In genomic region chr5:139651863-139652787, GRCh38 we compare ENCODE assay signal across 8 cellular contexts. TPM values are rescaled to one million over a fixed set of nuclear protein-coding genes. Genes with fewer than 3 reads are reported as not detected.
DNase-seq lines count a peak whose midpoint lies in the region; ATAC-seq, FAIRE-seq and TF ChIP-seq lines count a peak whose summit lies in the region.

No MANE protein-coding gene starts in this region.

- in situ Hi-C loops in GM12878 (cut with MboI), result no loop called here

- BruUV-seq in GM12878 (replicated peaks; lab: Mats Ljungman, UMichigan), result TSS peak; percentile 86

- peak overlapping the region; percentile 13 for H3K9ac ChIP-seq in SK-N-MC (ENCODE audit: insufficient read length)
- H3K9ac ChIP-seq in GM12878 (ENCODE audit: control insufficient read depth, insufficient read depth, low read length), result peak overlapping the region; percentile 72

- peak; percentile 55 to 62; a peak in 2 of 4 replicates for TF ChIP-seq EP300 in GM12878 (IDR thresholded peaks at IDR 0.05; ENCODE audit: borderline replicate concordance in 1 of 2, control insufficient read depth in 1 of 2, low read depth in 2 of 2, low read length in 2 of 2)

- no peaks in the 10 kb centered on the region for H3K9me3 ChIP-seq in SK-N-MC (ENCODE audit: low read depth, low read length)
- no peaks in the 10 kb centered on the region for H3K9me3 ChIP-seq in GM12878 (replicated peaks; ENCODE audit: control insufficient read depth, insufficient read depth, low read length)
- no peaks in the 10 kb centered on the region for H3K9me3 ChIP-seq in hepatocyte (ENCODE audit: low read depth)

- DNase-seq in CD1c-positive myeloid dendritic cell (ENCODE audit: extremely low spot score) (peak; percentile 75), SK-N-MC (ENCODE audit: low read depth, low spot score) (no peak), GM12878 (ENCODE audit: low read depth, low spot score) (peak; percentile 85), hepatocyte (ENCODE audit: low spot score) (peak; percentile 88), putamen (ENCODE audit: low spot score) (peak; percentile 91), NCI-H128 (lab: John Stamatoyannopoulos, UW; ENCODE audit: unreplicated experiment) (no peak)

- CTCF ChIA-PET in GM12878 (lab: Yijun Ruan, JAX), result interaction anchor here (0.6 to 9.3 kb wide), 15 partner anchors 12 to 249 kb away, joined by 3 to 201 read pairs (median 4); no protein-coding TSS in a partner anchor

- H3K36me3 ChIP-seq in SK-N-MC (ENCODE audit: insufficient read depth, low read length), result no peaks in the 10 kb centered on the region
- H3K36me3 ChIP-seq in GM12878 (ENCODE audit: control insufficient read depth in 2 of 2, insufficient read depth in 2 of 2, low read length in 1 of 2), result no peaks in the 10 kb centered on the region; a peak in 2 of 4 replicates
- H3K36me3 ChIP-seq in hepatocyte (replicated peaks; ENCODE audit: insufficient read depth, low read depth), result no peaks in the 10 kb centered on the region

- H3K79me2 ChIP-seq in GM12878 (ENCODE audit: control insufficient read depth, insufficient read depth, low read length) (peaks cover 92% of the 10 kb centered on the region), hepatocyte (peaks cover 80% of the 10 kb centered on the region)

- no peak for TF ChIP-seq RAD21 in GM12878 (IDR thresholded peaks at IDR 0.05; ENCODE audit: insufficient read depth, low read depth, low read length)

- SMC1A ChIA-PET in GM12878 (lab: Charles Lee; ENCODE audit: uncharacterized antibody, unreplicated experiment), result interaction anchor here (0.6 to 9.6 kb wide), 11 partner anchors 10 to 118 kb away, joined by 3 to 175 read pairs (median 5); no protein-coding TSS in a partner anchor

- H3K4me2 ChIP-seq in GM12878 (ENCODE audit: control insufficient read depth, insufficient read depth), result peak overlapping the region; percentile 98
- H3K4me2 ChIP-seq in hepatocyte, result peak overlapping the region; percentile 94

- no peak overlapping the region for H2AFZ ChIP-seq in GM12878 (ENCODE audit: control insufficient read depth, low read depth, low read length)
- no peak overlapping the region for H2AFZ ChIP-seq in hepatocyte

- FAIRE-seq in GM12878 (lab: Jason Lieb, UNC), result no peak

- POLR2A ChIA-PET in GM12878 (lab: Charles Lee), result interaction anchor here (0.6 to 6.8 kb wide), 17 partner anchors 8 to 487 kb away, joined by 3 to 127 read pairs (median 5); no protein-coding TSS in a partner anchor

- RAD21 ChIA-PET in GM12878 (lab: Charles Lee; ENCODE audit: unreplicated experiment), result interaction anchor here (0.7 to 10.9 kb wide), 13 partner anchors 15 to 384 kb away, joined by 3 to 265 read pairs (median 3); no protein-coding TSS in a partner anchor

- H3K9me2 ChIP-seq in hepatocyte (replicated peaks; ENCODE audit: insufficient read depth), result no peaks in the 10 kb centered on the region

- ATAC-seq in GM19395 (IDR thresholded peaks at IDR 0.05; ENCODE audit: unreplicated experiment) (peak; percentile 41), HG03442 (IDR thresholded peaks at IDR 0.05; ENCODE audit: unreplicated experiment) (peak; percentile 30), GM12878 (peak; percentile 51)

- intact Hi-C loops in GM12878 (cut with micrococcal nuclease; ENCODE audit: unreplicated experiment), result loop anchor here (1.0 to 5.0 kb wide), 4 partner anchors 16 to 95 kb away; no protein-coding TSS in a partner anchor

- TF ChIP-seq CTCF in GM12878 (IDR thresholded peaks at IDR 0.05 in 2 of 3, conservative IDR thresholded peaks at IDR 0.05 in 1 of 3; ENCODE audit: control insufficient read depth in 2 of 3, extremely low read depth in 1 of 3, insufficient read depth in 1 of 3, low read depth in 3 of 3, low read length in 3 of 3) (no peak), hepatocyte (IDR thresholded peaks at IDR 0.05; ENCODE audit: poor library complexity) (no peak)

- H3K27me3 ChIP-seq in GM12878 (replicated peaks in 1 of 2; ENCODE audit: control insufficient read depth in 2 of 2, insufficient read depth in 2 of 2, low read length in 1 of 2) (no peaks in the 10 kb centered on the region), hepatocyte (no peaks in the 10 kb centered on the region)

- H4K20me1 ChIP-seq in GM12878 (ENCODE audit: control insufficient read depth, insufficient read depth) (0 out of 2 replicates have a peak, but pooled peaks cover 4% of the 10 kb centered on the region), hepatocyte (ENCODE audit: insufficient read depth, poor library complexity, severe bottlenecking) (peaks cover 41% of the 10 kb centered on the region)

- TF ChIP-seq POLR2A in GM12878 (IDR thresholded peaks at IDR 0.05; ENCODE audit: low read depth, low read length), result no peak

- WGBS in GM12878 (ENCODE audit: insufficient coverage, insufficient replicate concordance, low lambda C conversion rate, missing lambda C conversion rate), result under 1% methylated on average over 22 of the region's 23 CpGs
- WGBS in hepatocyte (ENCODE audit: low lambda C conversion rate, missing lambda C conversion rate), result 22% methylated on average over 23 of the region's 23 CpGs

- H3K4me1 ChIP-seq in GM12878 (ENCODE audit: control insufficient read depth, insufficient read depth, low read length) (peaks cover 59% of the 10 kb centered on the region), hepatocyte (ENCODE audit: insufficient read depth) (peaks cover 66% of the 10 kb centered on the region)

- peak overlapping the region; percentile 62 for H3K4me3 ChIP-seq in SK-N-MC
- H3K4me3 ChIP-seq in GM12878, result peak overlapping the region; percentile 96
- H3K4me3 ChIP-seq in hepatocyte, result no peak overlapping the region

- peak overlapping the region; percentile 88 for H3K27ac ChIP-seq in SK-N-MC
- peak overlapping the region; percentile 91 for H3K27ac ChIP-seq in GM12878 (ENCODE audit: control insufficient read depth, insufficient read depth)
- H3K27ac ChIP-seq in hepatocyte, result peak overlapping the region; percentile 93

TF ChIP-seq in GM12878, 131 proteins besides CTCF, POLR2A, EP300 and RAD21 (continues in another document):
- TF ChIP-seq HDAC6 (IDR thresholded peaks at IDR 0.05; ENCODE audit: unreplicated experiment), result no peak
- TF ChIP-seq DPF2 (IDR thresholded peaks at IDR 0.05), result peak; percentile 86
- TF ChIP-seq GATAD2B (conservative IDR thresholded peaks at IDR 0.05; ENCODE audit: low read depth), result peak; percentile 80
- peak; percentile 4 for TF ChIP-seq USF1 (IDR thresholded peaks at IDR 0.05; ENCODE audit: borderline replicate concordance, extremely low read length, insufficient read depth, low read depth, low read length)
- no peak for TF ChIP-seq RFX5 (IDR thresholded peaks at IDR 0.05; ENCODE audit: low read depth, low read length)
- no peak for TF ChIP-seq POLR2AphosphoS5 (IDR thresholded peaks at IDR 0.05; ENCODE audit: low read length)
- peak; percentile 96 for TF ChIP-seq BCL3 (IDR thresholded peaks at IDR 0.05; ENCODE audit: borderline replicate concordance, insufficient read depth, low read depth, low read length, poor library complexity, severe bottlenecking)
- TF ChIP-seq SKIL (IDR thresholded peaks at IDR 0.05; ENCODE audit: low read depth, poor library complexity, severe bottlenecking), result peak; percentile 61

RNA-seq across cellular contexts. Expression of gene CXXC5, which starts 4.0 kb away (rescaled TPM):
- total RNA-seq in GM12878 (2013; cell fraction: nucleolus; rRNA removed), result 37.6 and 40.4 TPM in 2 replicates
- 71.4 and 90.8 TPM in 2 replicates for total RNA-seq in GM12878 (2014; rRNA removed)
- total RNA-seq in GM12878 (2014; rRNA removed; fragmentation: Illumina TruSeq; extraction: Trizol), result 24.9 and 26.8 TPM in 2 replicates
- total RNA-seq in GM12878 (2021), result 64.2 and 64.4 TPM in 2 replicates
- polyA plus RNA-seq in GM12878 (2011; ENCODE audit: low read depth), result 17.9 TPM
- polyA plus RNA-seq in GM12878 (2011; rRNA removed), result 55.4 and 57.5 TPM in 2 replicates
- 54.8 and 79.5 TPM in 2 replicates for polyA plus RNA-seq in GM12878 (2011; cell fraction: cytosol; rRNA removed)
- polyA plus RNA-seq in GM12878 (2011; cell fraction: nucleus; rRNA removed), result 43.4 and 55.0 TPM in 2 replicates
- 31.3 and 43.2 TPM in 2 replicates for polyA plus RNA-seq in GM12878 (2012)
- polyA plus RNA-seq in GM12878 (2014; fragmentation: Illumina TruSeq; extraction: Trizol), result 25.6 and 36.0 TPM in 2 replicates
- polyA plus RNA-seq in GM12878 (2014; fragmentation: Nextera tagmentation; extraction: Ambion mirVana), result 1 to 10 TPM; 1.8 to 6.0 TPM
- polyA plus RNA-seq in GM12878 (2014; rRNA removed), result 59.1 and 68.6 TPM in 2 replicates
- polyA plus RNA-seq in GM12878 (2016; fragmentation: Nextera tagmentation; extraction: Ambion mirVana), result 10 to 100 TPM; 33.8 to 45.4 TPM
- polyA minus RNA-seq in GM12878 (2011; rRNA and poly(A)+ RNA removed), result 32.3 and 76.6 TPM in 2 replicates
- polyA minus RNA-seq in GM12878 (2011; cell fraction: cytosol; rRNA and poly(A)+ RNA removed), result 19.3 and 41.6 TPM in 2 replicates
- 25.8 and 43.7 TPM in 2 replicates for polyA minus RNA-seq in GM12878 (2011; cell fraction: nucleus; rRNA and poly(A)+ RNA removed)
- total RNA-seq in hepatocyte, result 90.9 and 110 TPM in 2 replicates
- polyA plus RNA-seq in hepatocyte, result 98.7 and 106 TPM in 2 replicates

Comparison
In these comparisons a context has a peak if more than half of its experiments do, and no peak if none do; other contexts are left out.
1. DNase-seq: peak in CD1c-positive myeloid dendritic cell (single experiment), GM12878 (single experiment), hepatocyte (single experiment) and putamen (single experiment); none in SK-N-MC (single experiment) and NCI-H128 (single experiment).
2. Peak in every context shown above with its lines, with median percentiles within 50 percentile points of each other: ATAC-seq and H3K27ac ChIP-seq.